24 cellular contexts compared by ENCODE assay signal in genomic region chr15:42329161-42329560, GRCh38.
"Had no signal": no experiment of that assay in that cellular context is flagged by ENCODE, and none has a peak within 500 bp of the region (broad histone marks: within the 10 kb centered on the region; RNA-seq: fewer than 3 reads in every experiment).

No MANE protein-coding gene starts in this region.

- H3K9me3 ChIP-seq: colonic mucosa, gastroesophageal sphincter, lower lobe of right lung, pancreas, sigmoid colon, transverse colon, upper lobe of right lung, uterus had no signal

- H3K27ac Mint-ChIP-seq: dendritic cell treated with granulocyte-macrophage colony-stimulating factor and Interleukin-4, amounts not matched to agents 40 ng/mL and 50 ng/mL, for 4 days; memory B cell; natural killer cell; progenitor cell of endocrine pancreas; stimulated activated naive B cell treated with anti-CD40 and anti-IgM and Interleukin-4, amounts not matched to agents 10 μg/mL and 1 μg/mL and 100 μg/mL, for 72 hours; stimulated activated naive CD8-positive, alpha-beta T cell treated with anti-CD3 and anti-CD28 coated beads, Interleukin-15, Interleukin-2, amounts not matched to agents 100 ng/mL and 50 ng/mL, for 24 hours had no signal

- H3K27me3 Mint-ChIP-seq: central memory CD8-positive, alpha-beta T cell; dendritic cell treated with granulocyte-macrophage colony-stimulating factor and Interleukin-4, amounts not matched to agents 40 ng/mL and 50 ng/mL, for 4 days; memory B cell; progenitor cell of endocrine pancreas; stimulated activated naive B cell treated with anti-CD40 and anti-IgM and Interleukin-4, amounts not matched to agents 10 μg/mL and 1 μg/mL and 100 μg/mL, for 72 hours; stimulated activated naive CD8-positive, alpha-beta T cell treated with anti-CD3 and anti-CD28 coated beads, Interleukin-15, Interleukin-2, amounts not matched to agents 100 ng/mL and 50 ng/mL, for 24 hours had no signal

- H3K9me3 Mint-ChIP-seq: central memory CD8-positive, alpha-beta T cell; dendritic cell treated with granulocyte-macrophage colony-stimulating factor and Interleukin-4, amounts not matched to agents 40 ng/mL and 50 ng/mL, for 4 days; memory B cell; natural killer cell; stimulated activated naive B cell treated with anti-CD40 and anti-IgM and Interleukin-4, amounts not matched to agents 10 μg/mL and 1 μg/mL and 100 μg/mL, for 72 hours; stimulated activated naive CD8-positive, alpha-beta T cell treated with anti-CD3 and anti-CD28 coated beads, Interleukin-15, Interleukin-2, amounts not matched to agents 100 ng/mL and 50 ng/mL, for 24 hours had no signal

- H3K27me3 ChIP-seq: colonic mucosa, esophagus squamous epithelium, gastroesophageal sphincter, pancreas, sigmoid colon, transverse colon, upper lobe of right lung, uterus had no signal

- H3K4me3 ChIP-seq: colonic mucosa, esophagus squamous epithelium, gastroesophageal sphincter, lower lobe of right lung, pancreas, sigmoid colon, transverse colon, upper lobe of right lung, uterus had no signal

- H3K4me3 Mint-ChIP-seq: central memory CD8-positive, alpha-beta T cell; dendritic cell treated with granulocyte-macrophage colony-stimulating factor and Interleukin-4, amounts not matched to agents 40 ng/mL and 50 ng/mL, for 4 days; memory B cell; natural killer cell; stimulated activated naive B cell treated with anti-CD40 and anti-IgM and Interleukin-4, amounts not matched to agents 10 μg/mL and 1 μg/mL and 100 μg/mL, for 72 hours; stimulated activated naive CD8-positive, alpha-beta T cell treated with anti-CD3 and anti-CD28 coated beads, Interleukin-15, Interleukin-2, amounts not matched to agents 100 ng/mL and 50 ng/mL, for 24 hours had no signal

- H3K36me3 ChIP-seq: colonic mucosa, pancreas, uterus had no signal

- DNase-seq: colonic mucosa; effector memory CD4-positive, alpha-beta T cell; erythroblast; esophagus squamous epithelium; left ventricle myocardium superior; lower lobe of right lung; natural killer cell; occipital lobe; pancreas; right cardiac atrium; sigmoid colon; small intestine; stimulated activated CD4-positive, alpha-beta T cell treated with anti-CD3 and anti-CD28 coated beads, Interleukin-15, amount 100 ng/mL, for 24 hours; stimulated activated CD4-positive, alpha-beta T cell treated with anti-CD3 and anti-CD28 coated beads, Interleukin-2, amount 100 ng/mL, for 48 hours; stimulated activated naive B cell treated with anti-CD40 and anti-IgM and Interleukin-4, amounts not matched to agents 10 μg/mL and 1 μg/mL and 100 μg/mL, for 72 hours; transverse colon; upper lobe of right lung; uterus had no signal

- H3K4me1 Mint-ChIP-seq: central memory CD8-positive, alpha-beta T cell; memory B cell; natural killer cell; stimulated activated naive B cell treated with anti-CD40 and anti-IgM and Interleukin-4, amounts not matched to agents 10 μg/mL and 1 μg/mL and 100 μg/mL, for 72 hours had no signal

- H3K27ac ChIP-seq: colonic mucosa, esophagus squamous epithelium, gastroesophageal sphincter, lower lobe of right lung, pancreas, sigmoid colon, transverse colon, upper lobe of right lung, uterus had no signal

- ATAC-seq: gastroesophageal sphincter; left ventricle myocardium superior; lower lobe of right lung; natural killer cell; pancreas; right cardiac atrium; stimulated activated naive B cell treated with anti-CD40 and anti-IgM and Interleukin-4, amounts not matched to agents 10 μg/mL and 1 μg/mL and 100 μg/mL, for 72 hours; upper lobe of right lung had no signal

- H3K4me1 ChIP-seq: colonic mucosa, esophagus squamous epithelium, lower lobe of right lung, pancreas, transverse colon, upper lobe of right lung, uterus had no signal
